In genomic region chrX:49199315-49199595, GRCh38 we compare ENCODE assay signal across 1 cellular context.
TF ChIP-seq lines count a peak whose summit lies in the region.

No MANE protein-coding gene starts in this region.

TF ChIP-seq in GM23338, 12 proteins besides CTCF, POLR2A, EP300 and RAD21 (continued from another document):
- TF ChIP-seq ZNF462 (CRISPR knock-in tag; IDR thresholded peaks at IDR 0.05) (no peak), EZH2phosphoT487 (IDR thresholded peaks at IDR 0.05; ENCODE audit: unreplicated experiment) (no peak), ETS1 (IDR thresholded peaks at IDR 0.05) (no peak), CREB1 (CRISPR knock-in tag; IDR thresholded peaks at IDR 0.05; ENCODE audit: low read depth) (no peak), STAT1 (IDR thresholded peaks at IDR 0.05; ENCODE audit: unreplicated experiment) (no peak), EZH2 (IDR thresholded peaks at IDR 0.05; ENCODE audit: low read depth, unreplicated experiment) (no peak), POLR2AphosphoS5 (IDR thresholded peaks at IDR 0.05; ENCODE audit: low read depth) (no peak), ZNF331 (CRISPR knock-in tag; IDR thresholded peaks at IDR 0.05; ENCODE audit: low read depth) (no peak), REST (IDR thresholded peaks at IDR 0.05; ENCODE audit: unreplicated experiment) (no peak)
